In the genomic region with DNA sequence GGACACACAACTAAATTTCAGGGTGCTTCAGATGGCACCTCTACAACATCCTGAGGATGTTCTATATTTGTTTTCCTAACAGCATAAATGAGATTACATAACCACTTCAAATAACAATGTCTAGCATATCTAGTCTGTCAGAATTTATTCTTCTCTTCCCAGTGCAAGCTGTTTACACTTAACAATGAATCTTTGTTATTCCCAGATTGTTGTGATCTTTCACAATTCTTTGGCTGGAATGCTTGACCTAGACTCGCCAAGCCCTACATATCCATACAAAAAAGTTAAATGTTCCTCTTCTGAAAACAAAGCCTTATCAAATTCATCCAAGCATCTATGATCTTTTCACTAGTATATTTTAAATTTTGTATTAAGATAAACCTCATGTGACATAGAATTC, we compare ENCODE assay signal across 21 cellular contexts.
A peak's percentile ranks its signal among the peaks of the same experiment; 100 is the strongest.
DNase-seq lines count a peak whose midpoint lies in the region; ATAC-seq, FAIRE-seq and TF ChIP-seq lines count a peak whose summit lies in the region.
"Had no signal": no experiment of that assay in that cellular context is flagged by ENCODE, and none has a peak within 500 bp of the region (broad histone marks: within the 10 kb centered on the region; RNA-seq: fewer than 3 reads in every experiment).

No MANE protein-coding gene starts in this region.

- ATAC-seq in HepG2: no peak
- no peak for ATAC-seq in GM21528 (IDR thresholded peaks at IDR 0.05; ENCODE audit: low FRiP score, unreplicated experiment)
- no peak for ATAC-seq in HG02798 (IDR thresholded peaks at IDR 0.05; ENCODE audit: poor library complexity, unreplicated experiment)
- ATAC-seq: Panc1 had no signal

- no peak for TF ChIP-seq EP300 in HepG2 (IDR thresholded peaks at IDR 0.05; ENCODE audit: low read depth in 2 of 2, low read length in 2 of 2)
- TF ChIP-seq EP300 in HepG2 (CRISPR knock-in tag; IDR thresholded peaks at IDR 0.05; ENCODE audit: borderline replicate concordance): no peak

- WGBS in HepG2 (ENCODE audit: low lambda C conversion rate): 100% methylated on average over 1 of the region's 1 CpG

- H3K4me1 Mint-ChIP-seq in activated naive CD4-positive, alpha-beta T cell treated with anti-CD3 and anti-CD28 coated beads, Interleukin-2, amount 10 ng/mL, durations not matched to agents 7 days and 5 days: peaks cover 12% of the 10 kb centered on the region

- no peak overlapping the region for H3K9ac ChIP-seq in HepG2 (ENCODE audit: insufficient read depth, low read depth, low read length)

- H2AFZ ChIP-seq in HepG2 (ENCODE audit: low read length): no peak overlapping the region

- H3K27me3 Mint-ChIP-seq in activated naive CD4-positive, alpha-beta T cell treated with anti-CD3 and anti-CD28 coated beads, Interleukin-2, amount 10 ng/mL, durations not matched to agents 7 days and 5 days: no peaks in the 10 kb centered on the region

- no peak for TF ChIP-seq POLR2A in HepG2 (IDR thresholded peaks at IDR 0.05; ENCODE audit: insufficient read depth in 1 of 2, low read depth in 2 of 2, low read length in 2 of 2)

- H3K27ac ChIP-seq in HepG2 (ENCODE audit: extremely low read length, insufficient read depth, low read length) (no peak overlapping the region), WERI-Rb-1 (no peak overlapping the region)
- H3K27ac ChIP-seq: colonic mucosa, SJSA1, vagina had no signal

- no peak for TF ChIP-seq RAD21 in HepG2 (CRISPR knock-in tag; IDR thresholded peaks at IDR 0.05)

- POLR2A ChIA-PET in HepG2 (lab: Yijun Ruan, JAX): no interaction called here

- intact Hi-C loops in HepG2 (cut with micrococcal nuclease; ENCODE audit: unreplicated experiment): no loop called here

- no peak overlapping the region for H3K4me3 Mint-ChIP-seq in activated naive CD4-positive, alpha-beta T cell treated with anti-CD3 and anti-CD28 coated beads, Interleukin-2, amount 10 ng/mL, durations not matched to agents 7 days and 5 days

- in situ Hi-C loops in HepG2 (cut with HindIII; ENCODE audit: extremely low pct_ligation_motif_present, low pct_unique_long_range_greater_than_20kb): no loop called here

- H3K4me3 ChIP-seq in cardiac fibroblast (replicated peaks in 1 of 2; ENCODE audit: low read depth in 2 of 2, low read length in 2 of 2) (no peak overlapping the region), HepG2 (replicated peaks in 1 of 3; ENCODE audit: insufficient read depth in 1 of 3, low read depth in 2 of 3, low read length in 3 of 3) (no peak overlapping the region), WERI-Rb-1 (ENCODE audit: low read depth, low read length) (no peak overlapping the region)
- H3K4me3 ChIP-seq: colonic mucosa, SJSA1, vagina had no signal

- no peaks in the 10 kb centered on the region for H3K79me2 ChIP-seq in HepG2 (ENCODE audit: insufficient read depth, low read length)

- no peak for FAIRE-seq in HepG2 (lab: Jason Lieb, UNC)
- FAIRE-seq: endometrium had no signal

- no TSS peak for BruUV-seq in HepG2 (replicated peaks; lab: Mats Ljungman, UMichigan)

- H3K36me3 Mint-ChIP-seq in activated naive CD4-positive, alpha-beta T cell treated with anti-CD3 and anti-CD28 coated beads, Interleukin-2, amount 10 ng/mL, durations not matched to agents 7 days and 5 days: peaks cover 57% of the 10 kb centered on the region

- no peak overlapping the region for H3K4me2 ChIP-seq in HepG2 (ENCODE audit: low read depth, low read length)

- H3K36me3 ChIP-seq in HepG2 (replicated peaks in 1 of 2; ENCODE audit: control insufficient read depth in 1 of 2, insufficient read depth in 2 of 2, low read length in 2 of 2): peaks cover 22 to 86% of the 10 kb centered on the region in 2 experiments
- peaks cover 88% of the 10 kb centered on the region for H3K36me3 ChIP-seq in WERI-Rb-1

- peaks cover 11% of the 10 kb centered on the region for H3K4me1 ChIP-seq in HepG2 (ENCODE audit: insufficient read depth, low read length)
- H3K4me1 ChIP-seq: colonic mucosa, SJSA1, vagina had no signal

- H3K27me3 ChIP-seq in HepG2 (ENCODE audit: control insufficient read depth in 1 of 2, insufficient read depth in 2 of 2, low read length in 2 of 2): no peaks in the 10 kb centered on the region
- H3K27me3 ChIP-seq in WERI-Rb-1 (ENCODE audit: insufficient read depth, low read depth, severe bottlenecking): no peaks in the 10 kb centered on the region
- H3K27me3 ChIP-seq: colonic mucosa, SJSA1, vagina had no signal

- TF ChIP-seq CTCF in cardiac fibroblast (IDR thresholded peaks at IDR 0.05; ENCODE audit: low read depth, low read length) (no peak), HepG2 (CRISPR knock-in tag; IDR thresholded peaks at IDR 0.05) (no peak), WERI-Rb-1 (IDR thresholded peaks at IDR 0.05; ENCODE audit: low read depth, low read length) (no peak)

- no peaks in the 10 kb centered on the region for H4K20me1 ChIP-seq in HepG2 (ENCODE audit: insufficient read depth, low read length)

- CTCF ChIA-PET in activated naive CD4-positive, alpha-beta T cell treated with anti-CD3 and anti-CD28 coated beads, Interleukin-2, amount 10 ng/mL, durations not matched to agents 7 days and 5 days (lab: Charles Lee): interaction anchor here (0.8 to 4.6 kb wide), 2 partner anchors 18 to 76 kb away, joined by 3 to 24 read pairs; a partner anchor contains a TSS
- CTCF ChIA-PET in HepG2 (lab: Yijun Ruan, JAX; ENCODE audit: low intra/inter-chr PET ratio, low total read pairs): no interaction called here

- DNase-seq in activated naive CD4-positive, alpha-beta T cell treated with anti-CD3 and anti-CD28 coated beads, Interleukin-2, amount 10 ng/mL, durations not matched to agents 7 days and 5 days: no peak
- no peak for DNase-seq in activated naive CD4-positive, alpha-beta T cell treated with Interleukin-2 at 50 U/mL for 16 hours
- peak; percentile 19 to 41 for DNase-seq in cardiac fibroblast (ENCODE audit: low read depth in 2 of 2)
- DNase-seq in HepG2 (ENCODE audit: low spot score): peak; percentile 20
- no peak for DNase-seq in NCI-H1436 (lab: John Stamatoyannopoulos, UW)
- DNase-seq in WERI-Rb-1: no peak
- DNase-seq: activated CD4-positive, alpha-beta T cell treated with anti-CD3 and anti-CD28 coated beads for 1 hour; activated CD8-positive, alpha-beta memory T cell treated with anti-CD3 and anti-CD28 coated beads, Interleukin-2, amount 50 U/mL, for 48 hours; activated naive CD4-positive, alpha-beta T cell; colonic mucosa; DMS79; foreskin fibroblast; Kasumi-1; NCI-H1092 treated with DMSO at 0.1 percent for 48 hours; T1000 had no signal

- no peaks in the 10 kb centered on the region for H3K9me3 Mint-ChIP-seq in activated naive CD4-positive, alpha-beta T cell treated with anti-CD3 and anti-CD28 coated beads, Interleukin-2, amount 10 ng/mL, durations not matched to agents 7 days and 5 days

- H3K27ac Mint-ChIP-seq in activated naive CD4-positive, alpha-beta T cell treated with anti-CD3 and anti-CD28 coated beads, Interleukin-2, amount 10 ng/mL, durations not matched to agents 7 days and 5 days: peak overlapping the region; percentile 47

- H3K9me3 ChIP-seq in HepG2 (ENCODE audit: low read length) (no peaks in the 10 kb centered on the region), WERI-Rb-1 (ENCODE audit: severe bottlenecking) (no peaks in the 10 kb centered on the region)
- H3K9me3 ChIP-seq: colonic mucosa, SJSA1, vagina had no signal

TF ChIP-seq in HepG2, 621 proteins besides CTCF, POLR2A, EP300 and RAD21 (continues in another document):
- TF ChIP-seq SKI (IDR thresholded peaks at IDR 0.05; ENCODE audit: partially characterized antibody) (no peak), SOX5 (CRISPR knock-in tag; IDR thresholded peaks at IDR 0.05; ENCODE audit: borderline replicate concordance) (peak; percentile 80; the same call in 1 of the 2 replicates), THYN1 (CRISPR knock-in tag; IDR thresholded peaks at IDR 0.05; ENCODE audit: borderline replicate concordance, low read depth) (no peak), RORA (CRISPR knock-in tag; IDR thresholded peaks at IDR 0.05) (no peak), HOXA7 (CRISPR knock-in tag; IDR thresholded peaks at IDR 0.05) (no peak)
- TF ChIP-seq, protein P1, sequence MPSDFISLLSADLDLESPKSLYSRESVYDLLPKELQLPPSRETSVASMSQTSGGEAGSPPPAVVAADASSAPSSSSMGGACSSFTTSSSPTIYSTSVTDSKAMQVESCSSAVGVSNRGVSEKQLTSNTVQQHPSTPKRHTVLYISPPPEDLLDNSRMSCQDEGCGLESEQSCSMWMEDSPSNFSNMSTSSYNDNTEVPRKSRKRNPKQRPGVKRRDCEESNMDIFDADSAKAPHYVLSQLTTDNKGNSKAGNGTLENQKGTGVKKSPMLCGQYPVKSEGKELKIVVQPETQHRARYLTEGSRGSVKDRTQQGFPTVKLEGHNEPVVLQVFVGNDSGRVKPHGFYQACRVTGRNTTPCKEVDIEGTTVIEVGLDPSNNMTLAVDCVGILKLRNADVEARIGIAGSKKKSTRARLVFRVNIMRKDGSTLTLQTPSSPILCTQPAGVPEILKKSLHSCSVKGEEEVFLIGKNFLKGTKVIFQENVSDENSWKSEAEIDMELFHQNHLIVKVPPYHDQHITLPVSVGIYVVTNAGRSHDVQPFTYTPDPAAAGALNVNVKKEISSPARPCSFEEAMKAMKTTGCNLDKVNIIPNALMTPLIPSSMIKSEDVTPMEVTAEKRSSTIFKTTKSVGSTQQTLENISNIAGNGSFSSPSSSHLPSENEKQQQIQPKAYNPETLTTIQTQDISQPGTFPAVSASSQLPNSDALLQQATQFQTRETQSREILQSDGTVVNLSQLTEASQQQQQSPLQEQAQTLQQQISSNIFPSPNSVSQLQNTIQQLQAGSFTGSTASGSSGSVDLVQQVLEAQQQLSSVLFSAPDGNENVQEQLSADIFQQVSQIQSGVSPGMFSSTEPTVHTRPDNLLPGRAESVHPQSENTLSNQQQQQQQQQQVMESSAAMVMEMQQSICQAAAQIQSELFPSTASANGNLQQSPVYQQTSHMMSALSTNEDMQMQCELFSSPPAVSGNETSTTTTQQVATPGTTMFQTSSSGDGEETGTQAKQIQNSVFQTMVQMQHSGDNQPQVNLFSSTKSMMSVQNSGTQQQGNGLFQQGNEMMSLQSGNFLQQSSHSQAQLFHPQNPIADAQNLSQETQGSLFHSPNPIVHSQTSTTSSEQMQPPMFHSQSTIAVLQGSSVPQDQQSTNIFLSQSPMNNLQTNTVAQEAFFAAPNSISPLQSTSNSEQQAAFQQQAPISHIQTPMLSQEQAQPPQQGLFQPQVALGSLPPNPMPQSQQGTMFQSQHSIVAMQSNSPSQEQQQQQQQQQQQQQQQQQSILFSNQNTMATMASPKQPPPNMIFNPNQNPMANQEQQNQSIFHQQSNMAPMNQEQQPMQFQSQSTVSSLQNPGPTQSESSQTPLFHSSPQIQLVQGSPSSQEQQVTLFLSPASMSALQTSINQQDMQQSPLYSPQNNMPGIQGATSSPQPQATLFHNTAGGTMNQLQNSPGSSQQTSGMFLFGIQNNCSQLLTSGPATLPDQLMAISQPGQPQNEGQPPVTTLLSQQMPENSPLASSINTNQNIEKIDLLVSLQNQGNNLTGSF (CRISPR knock-in tag; IDR thresholded peaks at IDR 0.05): no peak

Comparison
In these comparisons a context has a peak if more than half of its experiments do, and no peak if none do; other contexts are left out.
1. DNase-seq: peak in cardiac fibroblast (2 of 2) and HepG2 (single experiment); none in activated naive CD4-positive, alpha-beta T cell treated with anti-CD3 and anti-CD28 coated beads, Interleukin-2, amount 10 ng/mL, durations not matched to agents 7 days and 5 days (single experiment), activated naive CD4-positive, alpha-beta T cell treated with Interleukin-2 at 50 U/mL for 16 hours (single experiment), NCI-H1436 (single experiment) and WERI-Rb-1 (single experiment).